In genomic region chr7:158140538-158141220, GRCh38 we compare ENCODE assay signal across 32 cellular contexts.
"Had no signal": no experiment of that assay in that cellular context is flagged by ENCODE, and none has a peak within 500 bp of the region (broad histone marks: within the 10 kb centered on the region; RNA-seq: fewer than 3 reads in every experiment).

No MANE protein-coding gene starts in this region.

- H3K36me3 ChIP-seq: adrenal gland, MG63, Peyer's patch, SJSA1 had no signal

- H3K27ac ChIP-seq: adrenal gland, Peyer's patch, SJSA1 had no signal

- H3K4me3 Mint-ChIP-seq: activated CD4-positive, alpha-beta T cell treated with anti-CD3 and anti-CD28 coated beads, Interleukin-2, amount 10 ng/mL, durations not matched to agents 24 days and 14 days; activated CD8-positive, alpha-beta T cell treated with anti-CD3 and anti-CD28 coated beads, Interleukin-2, amount 10 ng/mL, durations not matched to agents 7 days and 5 days; activated naive CD4-positive, alpha-beta T cell treated with anti-CD3 and anti-CD28 coated beads for 36 hours; activated T-cell treated with anti-CD3 and anti-CD28 coated beads, Interleukin-2, amount 50 U/mL, for 24 hours; activated T-helper 1 cell treated with anti-CD3 and anti-CD28 coated beads, Interleukin-12 subunit alpha, Interleukin-12 subunit beta, Interleukin-2, Interleukin-4 antibody, amounts not matched to agents 30 ng/mL and 10 ng/mL and 1 ng/mL, durations not matched to agents 14 hours and 24 hours and 36 hours; brain; T-helper 1 cell treated with Interleukin-12 subunit alpha and Interleukin-12 subunit beta and Interleukin-4 antibody, amounts not matched to agents 30 μg/mL and 1 μg/mL, for 36 hours; T-helper 2 cell treated with Interferon-gamma antibody and Interleukin-4, amounts not matched to agents 5 μg/mL and 100 μg/mL, for 36 hours had no signal

- H3K9ac ChIP-seq: SK-N-SH had no signal

- ATAC-seq: activated CD8-positive, alpha-beta T cell treated with anti-CD3 and anti-CD28 coated beads, Interleukin-2, amount 10 ng/mL, durations not matched to agents 7 days and 5 days; activated naive CD4-positive, alpha-beta T cell treated with anti-CD3 and anti-CD28 coated beads, Interleukin-2, amount 50 U/mL, for 72 hours; PC-3 had no signal

- H3K9me3 Mint-ChIP-seq: activated naive CD4-positive, alpha-beta T cell treated with anti-CD3 and anti-CD28 coated beads for 36 hours; activated naive CD4-positive, alpha-beta T cell treated with anti-CD3 and anti-CD28 coated beads, Interleukin-2, amount 50 U/mL, for 72 hours; activated T-cell treated with anti-CD3 and anti-CD28 coated beads, Interleukin-2, amount 50 U/mL, for 24 hours had no signal

- H3K27me3 Mint-ChIP-seq: activated CD4-positive, alpha-beta T cell treated with anti-CD3 and anti-CD28 coated beads, Interleukin-2, amount 10 ng/mL, durations not matched to agents 24 days and 14 days; activated T-cell treated with anti-CD3 and anti-CD28 coated beads, Interleukin-2, amount 50 U/mL, for 24 hours had no signal

- H3K9me3 ChIP-seq: adrenal gland, MG63, Peyer's patch had no signal

- H3K27me3 ChIP-seq: adrenal gland, MG63, Peyer's patch, SJSA1 had no signal

- H3K4me1 ChIP-seq: adrenal gland, Peyer's patch, SJSA1 had no signal

- H3K27ac Mint-ChIP-seq: activated CD4-positive, alpha-beta T cell treated with anti-CD3 and anti-CD28 coated beads, Interleukin-2, amount 10 ng/mL, durations not matched to agents 24 days and 14 days; activated CD8-positive, alpha-beta T cell treated with anti-CD3 and anti-CD28 coated beads, Interleukin-2, amount 10 ng/mL, durations not matched to agents 7 days and 5 days; activated naive CD4-positive, alpha-beta T cell treated with anti-CD3 and anti-CD28 coated beads for 36 hours; activated naive CD4-positive, alpha-beta T cell treated with anti-CD3 and anti-CD28 coated beads, Interleukin-2, amount 50 U/mL, for 72 hours; activated T-cell treated with anti-CD3 and anti-CD28 coated beads, Interleukin-2, amount 50 U/mL, for 24 hours; activated T-helper 1 cell treated with anti-CD3 and anti-CD28 coated beads, Interleukin-12 subunit alpha, Interleukin-12 subunit beta, Interleukin-2, Interleukin-4 antibody, amounts not matched to agents 30 ng/mL and 10 ng/mL and 1 ng/mL, durations not matched to agents 14 hours and 24 hours and 36 hours; T-helper 1 cell treated with Interleukin-12 subunit alpha and Interleukin-12 subunit beta and Interleukin-4 antibody, amounts not matched to agents 30 μg/mL and 1 μg/mL, for 36 hours; T-helper 2 cell treated with Interferon-gamma antibody and Interleukin-4, amounts not matched to agents 5 μg/mL and 100 μg/mL, for 36 hours had no signal

- H3K36me3 Mint-ChIP-seq: activated naive CD4-positive, alpha-beta T cell treated with anti-CD3 and anti-CD28 coated beads, Interleukin-2, amount 50 U/mL, for 72 hours had no signal

- H3K4me2 ChIP-seq: SK-N-SH had no signal

- H3K4me3 ChIP-seq: adrenal gland, MG63, Peyer's patch, SJSA1 had no signal

- H3K4me1 Mint-ChIP-seq: activated CD4-positive, alpha-beta T cell treated with anti-CD3 and anti-CD28 coated beads, Interleukin-2, amount 10 ng/mL, durations not matched to agents 24 days and 14 days had no signal

- DNase-seq: activated CD4-positive, alpha-beta T cell treated with anti-CD3 and anti-CD28 coated beads, Interleukin-2, amount 10 ng/mL, durations not matched to agents 24 days and 14 days; activated CD4-positive, alpha-beta T cell treated with anti-CD3 and anti-CD28 coated beads, Interleukin-2, amount 50 U/mL, for 4 hours; activated CD8-positive, alpha-beta T cell treated with anti-CD3 and anti-CD28 coated beads, Interleukin-2, amount 10 ng/mL, durations not matched to agents 7 days and 5 days; activated gamma-delta T cell treated with Interleukin-2 at 50 U/mL for 16 hours; activated naive CD4-positive, alpha-beta T cell treated with anti-CD3 and anti-CD28 coated beads for 36 hours; activated T-cell treated with anti-CD3 and anti-CD28 coated beads, Interleukin-2, amount 50 U/mL, for 24 hours; adrenal gland; anterior cingulate cortex; central memory CD4-positive, alpha-beta T cell; Kasumi-1; KG1; MG63; NCI-H1048; NCI-H1105 treated with DMSO at 0.1 percent for 48 hours; NCI-H1436; NCI-H1694; NCI-H1930; NCI-H2081 treated with DMSO at 0.1 percent for 48 hours; NCI-H226; NCI-H446 treated with DMSO at 0.1 percent for 48 hours; NCI-H524; PC-3; Peyer's patch; RPMI8226; SHP77 treated with DMSO at 0.1 percent for 48 hours; SK-N-SH had no signal
